In genomic region chr2:40451926-40452605, GRCh38 we compare ENCODE assay signal across 8 cellular contexts. TPM values are rescaled to one million over a fixed set of nuclear protein-coding genes. Genes with fewer than 3 reads are reported as not detected.
DNase-seq lines count a peak whose midpoint lies in the region; ATAC-seq lines count a peak whose summit lies in the region.

SLC8A1 (minus strand) TSS chr2:40452090.

- H3K27me3 Mint-ChIP-seq in activated CD4-positive, alpha-beta T cell treated with anti-CD3 and anti-CD28 coated beads, Interleukin-2, amount 10 ng/mL, durations not matched to agents 7 days and 5 days = peaks cover 52% of the 10 kb centered on the region
- peaks cover 45% of the 10 kb centered on the region for H3K27me3 Mint-ChIP-seq in activated naive CD8-positive, alpha-beta T cell treated with anti-CD3 and anti-CD28 coated beads, Interleukin-2, amount 50 U/mL, for 24 hours

- peak within 1 kb of the TSS; percentile 84 for H3K27ac ChIP-seq in right cardiac atrium (ENCODE audit: low read length)

- WGBS in right cardiac atrium = 2% methylated on average over 76 of the region's 82 CpGs

- H3K36me3 Mint-ChIP-seq in activated CD4-positive, alpha-beta T cell treated with anti-CD3 and anti-CD28 coated beads, Interleukin-2, amount 10 ng/mL, durations not matched to agents 7 days and 5 days (ENCODE audit: low read depth) = no peaks in the 10 kb centered on the region
- peaks cover 3% of the 10 kb centered on the region for H3K36me3 Mint-ChIP-seq in activated naive CD8-positive, alpha-beta T cell treated with anti-CD3 and anti-CD28 coated beads, Interleukin-2, amount 50 U/mL, for 24 hours (ENCODE audit: low read depth)

- ATAC-seq in activated naive CD8-positive, alpha-beta T cell treated with anti-CD3 and anti-CD28 coated beads, Interleukin-2, amount 50 U/mL, for 24 hours = peak; percentile 40
- ATAC-seq in right cardiac atrium (peak; percentile 61 to 62), HG02981 (IDR thresholded peaks at IDR 0.05; ENCODE audit: unreplicated experiment) (no peak), GM19035 (IDR thresholded peaks at IDR 0.05; ENCODE audit: unreplicated experiment) (no peak)

- H3K4me3 ChIP-seq in right cardiac atrium (ENCODE audit: low read length) = peak within 1 kb of the TSS; percentile 83

- H3K9me3 ChIP-seq in right cardiac atrium (ENCODE audit: control insufficient read depth, low read length) = no peaks in the 10 kb centered on the region

- peak within 1 kb of the TSS; percentile 44 for H3K27ac Mint-ChIP-seq in activated CD4-positive, alpha-beta T cell treated with anti-CD3 and anti-CD28 coated beads, Interleukin-2, amount 10 ng/mL, durations not matched to agents 7 days and 5 days
- H3K27ac Mint-ChIP-seq in activated naive CD8-positive, alpha-beta T cell treated with anti-CD3 and anti-CD28 coated beads, Interleukin-2, amount 50 U/mL, for 24 hours = peak within 1 kb of the TSS; percentile 76

- CTCF ChIA-PET in activated CD4-positive, alpha-beta T cell treated with anti-CD3 and anti-CD28 coated beads, Interleukin-2, amount 10 ng/mL, durations not matched to agents 7 days and 5 days (lab: Charles Lee) = no interaction called here

- H3K4me3 Mint-ChIP-seq in activated CD4-positive, alpha-beta T cell treated with anti-CD3 and anti-CD28 coated beads, Interleukin-2, amount 10 ng/mL, durations not matched to agents 7 days and 5 days = peak within 1 kb of the TSS; percentile 72
- H3K4me3 Mint-ChIP-seq in activated naive CD8-positive, alpha-beta T cell treated with anti-CD3 and anti-CD28 coated beads, Interleukin-2, amount 50 U/mL, for 24 hours = peak within 1 kb of the TSS; percentile 78

- POLR2A ChIA-PET in activated CD4-positive, alpha-beta T cell treated with anti-CD3 and anti-CD28 coated beads, Interleukin-2, amount 10 ng/mL, durations not matched to agents 7 days and 5 days (lab: Charles Lee) = no interaction called here

- no peaks in the 10 kb centered on the region for H3K27me3 ChIP-seq in right cardiac atrium (ENCODE audit: control insufficient read depth, insufficient read depth)

- peaks cover 4% of the 10 kb centered on the region for H3K4me1 ChIP-seq in right cardiac atrium (ENCODE audit: control insufficient read depth, insufficient read depth, low read length)

- H3K9me3 Mint-ChIP-seq in activated CD4-positive, alpha-beta T cell treated with anti-CD3 and anti-CD28 coated beads, Interleukin-2, amount 10 ng/mL, durations not matched to agents 7 days and 5 days = no peaks in the 10 kb centered on the region
- H3K9me3 Mint-ChIP-seq in activated naive CD8-positive, alpha-beta T cell treated with anti-CD3 and anti-CD28 coated beads, Interleukin-2, amount 50 U/mL, for 24 hours = no peaks in the 10 kb centered on the region

- peak; percentile 8 for DNase-seq in activated CD4-positive, alpha-beta T cell treated with anti-CD3 and anti-CD28 coated beads, Interleukin-2, amount 10 ng/mL, durations not matched to agents 7 days and 5 days
- DNase-seq in activated CD4-positive, alpha-beta T cell treated with anti-CD3 and anti-CD28 coated beads for 1 hour = no peak
- peak; percentile 22 for DNase-seq in NCI-H1092 (lab: John Stamatoyannopoulos, UW)
- DNase-seq in activated naive CD8-positive, alpha-beta T cell treated with anti-CD3 and anti-CD28 coated beads, Interleukin-2, amount 50 U/mL, for 24 hours = peak; percentile 17
- DNase-seq in right cardiac atrium = peak; percentile 38 to 80 (median 79)
- DNase-seq in pulmonary artery endothelial cell (ENCODE audit: low read depth, low spot score) = no peak

- intact Hi-C loops in right cardiac atrium (cut with DNase I) = loop anchor here in 1 of 4 donors (10.0 kb wide), 1 partner anchor 103 kb away; no protein-coding TSS in a partner anchor

- H3K4me1 Mint-ChIP-seq in activated CD4-positive, alpha-beta T cell treated with anti-CD3 and anti-CD28 coated beads, Interleukin-2, amount 10 ng/mL, durations not matched to agents 7 days and 5 days = peaks cover 23% of the 10 kb centered on the region
- peaks cover 8% of the 10 kb centered on the region for H3K4me1 Mint-ChIP-seq in activated naive CD8-positive, alpha-beta T cell treated with anti-CD3 and anti-CD28 coated beads, Interleukin-2, amount 50 U/mL, for 24 hours

RNA-seq across cellular contexts. Expression of gene SLC8A1, which starts in this region (rescaled TPM):
- total RNA-seq in activated CD4-positive, alpha-beta T cell treated with anti-CD3 and anti-CD28 coated beads, Interleukin-2, amount 10 ng/mL, durations not matched to agents 7 days and 5 days = under 1 TPM; 0.50 to 0.56 TPM
- 100 to 1,000 TPM; 761 to 907 (median 821) TPM for total RNA-seq in right cardiac atrium
- 41.8 TPM for polyA plus RNA-seq in right cardiac atrium
- total RNA-seq in pulmonary artery endothelial cell = 5.7 and 12.5 TPM in 2 replicates

Comparison
In these comparisons a context has a peak if more than half of its experiments do, and no peak if none do; other contexts are left out.
1. RNA of gene SLC8A1 (total RNA-seq): 761 to 907 TPM in right cardiac atrium; 5.7 to 12.5 TPM in pulmonary artery endothelial cell and 0.50 to 0.56 TPM in activated CD4-positive, alpha-beta T cell treated with anti-CD3 and anti-CD28 coated beads, Interleukin-2, amount 10 ng/mL, durations not matched to agents 7 days and 5 days; every median in the first group is over 10 times any median in the second.
2. Peak in DNase-seq in activated CD4-positive, alpha-beta T cell treated with anti-CD3 and anti-CD28 coated beads, Interleukin-2, amount 10 ng/mL, durations not matched to agents 7 days and 5 days; RNA of the gene not detected or under 1 TPM.
3. DNase-seq: peak in NCI-H1092 (single experiment), activated naive CD8-positive, alpha-beta T cell treated with anti-CD3 and anti-CD28 coated beads, Interleukin-2, amount 50 U/mL, for 24 hours (single experiment) and right cardiac atrium (3 of 3); none in activated CD4-positive, alpha-beta T cell treated with anti-CD3 and anti-CD28 coated beads for 1 hour (single experiment) and pulmonary artery endothelial cell (single experiment).
4. ATAC-seq: peak in activated naive CD8-positive, alpha-beta T cell treated with anti-CD3 and anti-CD28 coated beads, Interleukin-2, amount 50 U/mL, for 24 hours (single experiment) and right cardiac atrium (2 of 2); none in HG02981 (single experiment) and GM19035 (single experiment).